30 cellular contexts compared by ENCODE assay signal in the genomic region with DNA sequence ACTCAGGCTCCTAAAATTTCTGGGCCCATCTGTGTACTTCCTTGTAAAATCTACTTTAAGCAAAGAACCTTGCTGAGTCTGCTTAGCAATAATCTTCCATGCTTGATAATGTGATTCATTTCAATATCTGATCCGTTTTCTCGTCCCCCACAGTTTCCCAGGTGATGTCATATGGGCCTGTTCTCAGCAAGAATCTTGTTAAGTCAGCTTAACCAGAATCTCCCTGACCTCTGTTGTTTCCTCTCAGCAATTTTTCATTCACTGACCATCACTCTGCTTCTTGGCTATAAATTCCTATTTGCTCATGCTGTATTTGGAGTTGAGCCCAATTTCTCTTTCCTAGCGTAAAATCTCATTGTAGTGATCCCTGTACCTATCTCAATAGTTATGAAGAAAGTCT. TPM values are rescaled to one million over a fixed set of nuclear protein-coding genes. Genes with fewer than 3 reads are reported as not detected.
"Had no signal": no experiment of that assay in that cellular context is flagged by ENCODE, and none has a peak within 500 bp of the region (broad histone marks: within the 10 kb centered on the region; RNA-seq: fewer than 3 reads in every experiment).

No MANE protein-coding gene starts in this region.

- H3K36me3 Mint-ChIP-seq: stimulated activated memory B cell treated with anti-CD40 and anti-IgM and Interleukin-4, amounts not matched to agents 10 μg/mL and 1 μg/mL and 100 μg/mL, for 72 hours had no signal

- H3K36me3 ChIP-seq: colonic mucosa, esophagus squamous epithelium, ovary, right lobe of liver, spleen, tibial artery, upper lobe of left lung, vagina had no signal

- H3K27me3 ChIP-seq: colonic mucosa, esophagus squamous epithelium, hepatocyte, ovary, right lobe of liver, spleen, tibial artery, upper lobe of left lung, vagina had no signal

- H3K4me3 ChIP-seq: colonic mucosa, esophagus squamous epithelium, hepatocyte, mucosa of descending colon, ovary, right lobe of liver, spleen, tibial artery, upper lobe of left lung, vagina had no signal

- DNase-seq: colonic mucosa; dermis blood vessel endothelial cell; esophagus squamous epithelium; foreskin melanocyte; head of caudate nucleus; mammary epithelial cell; mucosa of descending colon; naive thymus-derived CD8-positive, alpha-beta T cell; nucleus accumbens; ovary; right lobe of liver; spleen; stimulated activated CD4-positive, alpha-beta T cell treated with anti-CD3 and anti-CD28 coated beads, Interleukin-15, amount 100 ng/mL, for 24 hours; stimulated activated CD4-positive, alpha-beta T cell treated with anti-CD3 and anti-CD28 coated beads, Interleukin-1b, Interleukin-23, amount 100 ng/mL, for 48 hours; stimulated activated CD4-positive, alpha-beta T cell treated with anti-CD3 and anti-CD28 coated beads, Interleukin-4, amount 100 ng/mL, for 24 hours; tibial artery; upper lobe of left lung had no signal

- H3K4me3 Mint-ChIP-seq: naive thymus-derived CD8-positive, alpha-beta T cell; neural crest cell; stimulated activated memory B cell treated with anti-CD40 and anti-IgM and Interleukin-4, amounts not matched to agents 10 μg/mL and 1 μg/mL and 100 μg/mL, for 72 hours; stimulated activated naive CD8-positive, alpha-beta T cell treated with anti-CD3 and anti-CD28 coated beads, Interleukin-15, Interleukin-2, amounts not matched to agents 100 ng/mL and 50 ng/mL, for 24 hours had no signal

- H3K4me1 Mint-ChIP-seq: naive thymus-derived CD8-positive, alpha-beta T cell; neural crest cell; stimulated activated memory B cell treated with anti-CD40 and anti-IgM and Interleukin-4, amounts not matched to agents 10 μg/mL and 1 μg/mL and 100 μg/mL, for 72 hours had no signal

- H3K27me3 Mint-ChIP-seq: stimulated activated memory B cell treated with anti-CD40 and anti-IgM and Interleukin-4, amounts not matched to agents 10 μg/mL and 1 μg/mL and 100 μg/mL, for 72 hours had no signal

- H3K9me3 Mint-ChIP-seq: neural crest cell; stimulated activated memory B cell treated with anti-CD40 and anti-IgM and Interleukin-4, amounts not matched to agents 10 μg/mL and 1 μg/mL and 100 μg/mL, for 72 hours had no signal

- ATAC-seq: left lobe of liver; mucosa of descending colon; naive thymus-derived CD8-positive, alpha-beta T cell; right lobe of liver; stimulated activated memory B cell treated with anti-CD40 and anti-IgM and Interleukin-4, amounts not matched to agents 10 μg/mL and 1 μg/mL and 100 μg/mL, for 72 hours had no signal

- H3K27ac Mint-ChIP-seq: naive thymus-derived CD8-positive, alpha-beta T cell; stimulated activated memory B cell treated with anti-CD40 and anti-IgM and Interleukin-4, amounts not matched to agents 10 μg/mL and 1 μg/mL and 100 μg/mL, for 72 hours; stimulated activated naive CD8-positive, alpha-beta T cell treated with anti-CD3 and anti-CD28 coated beads, Interleukin-15, Interleukin-2, amounts not matched to agents 100 ng/mL and 50 ng/mL, for 24 hours had no signal

RNA-seq across cellular contexts. Expression of a gene that starts 13.9 kb away (rescaled TPM):
- total RNA-seq: colonic mucosa; dermis blood vessel endothelial cell; epithelial cell of proximal tubule; esophagus squamous epithelium; hepatocyte; kidney epithelial cell; left lobe of liver; lower leg skin; mammary epithelial cell; mesenteric fat pad; mucosa of descending colon; naive thymus-derived CD8-positive, alpha-beta T cell; neural crest cell; ovary; posterior vena cava; right lobe of liver; skeletal muscle tissue; spleen; temporal lobe; upper lobe of left lung; vagina had no signal

RNA-seq across cellular contexts. Expression of a gene that starts 20.7 kb away (rescaled TPM):
- total RNA-seq: colonic mucosa; dermis blood vessel endothelial cell; epithelial cell of proximal tubule; esophagus squamous epithelium; hepatocyte; kidney epithelial cell; left lobe of liver; mammary epithelial cell; mucosa of descending colon; naive thymus-derived CD8-positive, alpha-beta T cell; neural crest cell; ovary; posterior vena cava; right lobe of liver; skeletal muscle tissue; spleen; temporal lobe; upper lobe of left lung; vagina had no signal

RNA-seq across cellular contexts. Expression of a gene that starts 44.2 kb away (rescaled TPM):
- total RNA-seq: colonic mucosa; dermis blood vessel endothelial cell; epithelial cell of proximal tubule; esophagus squamous epithelium; hepatocyte; kidney epithelial cell; left lobe of liver; lower leg skin; mammary epithelial cell; mesenteric fat pad; mucosa of descending colon; naive thymus-derived CD8-positive, alpha-beta T cell; neural crest cell; ovary; posterior vena cava; right lobe of liver; skeletal muscle tissue; spleen; temporal lobe; upper lobe of left lung; vagina had no signal
